In genomic region chr10:114389429-114389828, GRCh38 we compare ENCODE assay signal across 13 cellular contexts. TPM values are rescaled to one million over a fixed set of nuclear protein-coding genes. Genes with fewer than 3 reads are reported as not detected.
DNase-seq lines count a peak whose midpoint lies in the region; ATAC-seq, FAIRE-seq and TF ChIP-seq lines count a peak whose summit lies in the region.
"Had no signal": no experiment of that assay in that cellular context is flagged by ENCODE, and none has a peak within 500 bp of the region (broad histone marks: within the 10 kb centered on the region; RNA-seq: fewer than 3 reads in every experiment).

No MANE protein-coding gene starts in this region.

- H3K79me1 ChIP-seq in IMR-90 (ENCODE audit: low read depth in 1 of 2, low read length in 2 of 2), result no peaks in the 10 kb centered on the region

- H2BK120ac ChIP-seq in IMR-90 (ENCODE audit: low read depth, low read length), result no peak overlapping the region

- no peaks in the 10 kb centered on the region for H3K9me3 ChIP-seq in A549
- H3K9me3 ChIP-seq in IMR-90 (ENCODE audit: control insufficient read depth, insufficient read depth, low read length), result no peaks in the 10 kb centered on the region
- no peaks in the 10 kb centered on the region for H3K9me3 ChIP-seq in mammary epithelial cell (replicated peaks; ENCODE audit: insufficient read depth, low read length)
- H3K9me3 ChIP-seq in left lung, result no peaks in the 10 kb centered on the region
- no peaks in the 10 kb centered on the region for H3K9me3 ChIP-seq in upper lobe of left lung

- no peak overlapping the region for H3K9ac ChIP-seq in IMR-90 (ENCODE audit: low read depth, low read length)
- H3K9ac ChIP-seq in mammary epithelial cell (ENCODE audit: insufficient read depth, low read length), result no peak overlapping the region

- CTCF ChIA-PET in A549 (lab: Yijun Ruan, JAX) (interaction anchor here (0.7 to 7.8 kb wide), 7 partner anchors 11 to 86 kb away, joined by 3 to 43 read pairs (median 4); partner anchors contain the start of gene AFAP1L2), IMR-90 (lab: Yijun Ruan, JAX) (interaction anchor here (1.2 kb wide), 1 partner anchor 85 kb away, joined by 3 read pairs; no protein-coding TSS in a partner anchor), mammary epithelial cell (lab: Charles Lee; ENCODE audit: low non-redundant PET) (interaction anchor here (0.6 kb wide), 1 partner anchor 197 kb away, joined by 3 read pairs; no protein-coding TSS in a partner anchor)

- H3K9me1 ChIP-seq in IMR-90 (ENCODE audit: insufficient read depth, low read length), result no peaks in the 10 kb centered on the region

- no peak for FAIRE-seq in A549 (lab: Jason Lieb, UNC)

- no TSS peak for BruUV-seq in IMR-90 (replicated peaks; lab: Mats Ljungman, UMichigan)
- no TSS peak for BruUV-seq in mammary epithelial cell (replicated peaks; lab: Mats Ljungman, UMichigan)

- H2BK5ac ChIP-seq in IMR-90 (ENCODE audit: low read depth, low read length, poor library complexity, severe bottlenecking), result no peak overlapping the region

- DNase-seq in A549 (ENCODE audit: low read depth in 1 of 2, low spot score in 1 of 2) (peak; percentile 62 to 74), IMR-90 (peak; percentile 52), mammary epithelial cell (peak; percentile 64), left lung (no peak), NCI-H82 (lab: John Stamatoyannopoulos, UW) (no peak), upper lobe of left lung (no peak), NCI-H524 treated with DMSO at 0.1 percent for 48 hours (lab: John Stamatoyannopoulos, UW) (no peak)
- DNase-seq: activated T-cell treated with anti-CD3 and anti-CD28 coated beads for 4 hours; left ventricle myocardium superior; OCI-M1; stimulated activated CD4-positive, alpha-beta T cell treated with anti-CD3 and anti-CD28 coated beads, Interleukin-4, amount 100 ng/mL, for 1 hour had no signal

- H3K23ac ChIP-seq in IMR-90 (ENCODE audit: low read depth, low read length), result no peak overlapping the region

- H3K14ac ChIP-seq in IMR-90 (replicated peaks; ENCODE audit: low read depth, low read length), result no peak overlapping the region

- in situ Hi-C loops in IMR-90 (cut with MboI; ENCODE audit: low sequenced_read_pairs) (no loop called here), mammary epithelial cell (cut with MboI; ENCODE audit: low sequenced_read_pairs in 2 of 2) (no loop called here)

- no peak for TF ChIP-seq CTCF in A549 (IDR thresholded peaks at IDR 0.05)
- TF ChIP-seq CTCF in IMR-90 (conservative IDR thresholded peaks at IDR 0.05; ENCODE audit: low read depth, low read length), result no peak
- TF ChIP-seq CTCF in mammary epithelial cell (conservative IDR thresholded peaks at IDR 0.05 in 1 of 2, IDR thresholded peaks at IDR 0.05 in 1 of 2; ENCODE audit: extremely low read depth in 1 of 2, insufficient read depth in 1 of 2, low read depth in 1 of 2, low read length in 2 of 2), result no peak
- TF ChIP-seq CTCF in left lung (IDR thresholded peaks at IDR 0.05), result no peak
- no peak for TF ChIP-seq CTCF in upper lobe of left lung (IDR thresholded peaks at IDR 0.05)

- WGBS in A549 (ENCODE audit: missing lambda C conversion rate), result 11% methylated on average over 5 of the region's 5 CpGs
- WGBS in IMR-90 (ENCODE audit: extremely low coverage in 2 of 2, insufficient read length in 1 of 2), 2 experiments, result 0% methylated on average over 1 of the region's 5 CpGs; no CpG with 5 or more reads in 1 of the 2 experiments
- 44% methylated on average over 5 of the region's 5 CpGs for WGBS in mammary epithelial cell (ENCODE audit: low coverage, missing lambda C conversion rate)
- WGBS in upper lobe of left lung, 2 donors, result 71 to 82% methylated on average over 3 to 5 of the region's 5 CpGs

- H2BK15ac ChIP-seq in IMR-90 (ENCODE audit: low read depth, low read length), result no peak overlapping the region

- peak; percentile 52 to 74 for ATAC-seq in A549
- ATAC-seq in IMR-90 (ENCODE audit: low read depth), result peak; percentile 62
- ATAC-seq in left lung, result peak; percentile 62
- no peak for ATAC-seq in upper lobe of left lung (ENCODE audit: low FRiP score in 2 of 2)
- ATAC-seq in HG02763 (IDR thresholded peaks at IDR 0.05; ENCODE audit: unreplicated experiment), result no peak
- ATAC-seq: GM23338, left ventricle myocardium superior had no signal

- no peak overlapping the region for H3K56ac ChIP-seq in IMR-90 (ENCODE audit: extremely low read depth, insufficient read depth, low read length)

- peaks cover 53% of the 10 kb centered on the region for H3K4me1 ChIP-seq in A549
- peaks cover 1% of the 10 kb centered on the region; the same call in 1 of the 2 replicates for H3K4me1 ChIP-seq in IMR-90 (ENCODE audit: control insufficient read depth, insufficient read depth, low read length)
- peaks cover 70% of the 10 kb centered on the region for H3K4me1 ChIP-seq in mammary epithelial cell (ENCODE audit: insufficient read depth, low read length)
- no peaks in the 10 kb centered on the region for H3K4me1 ChIP-seq in left lung
- no peaks in the 10 kb centered on the region for H3K4me1 ChIP-seq in upper lobe of left lung

- TF ChIP-seq EP300 in A549 (IDR thresholded peaks at IDR 0.05) (no peak), upper lobe of left lung (IDR thresholded peaks at IDR 0.05) (no peak)

- H3K4ac ChIP-seq in IMR-90 (ENCODE audit: low read depth, low read length), result no peak overlapping the region

- intact Hi-C loops in IMR-90 (cut with micrococcal nuclease), result no loop called here
- intact Hi-C loops in mammary epithelial cell (cut with micrococcal nuclease), result loop anchor here (2.0 kb wide), 1 partner anchor 69 kb away; no protein-coding TSS in a partner anchor
- intact Hi-C loops in left lung (cut with DNase I), result no loop called here

- TF ChIP-seq POLR2A in A549 (IDR thresholded peaks at IDR 0.05; ENCODE audit: low read length) (no peak), IMR-90 (IDR thresholded peaks at IDR 0.05; ENCODE audit: low read depth, low read length) (no peak), upper lobe of left lung (IDR thresholded peaks at IDR 0.05) (no peak)

- dilution Hi-C loops in IMR-90 (cut with HindIII; ENCODE audit: low sequenced_read_pairs, unreplicated experiment), result no loop called here
- dilution Hi-C loops in mammary epithelial cell (cut with HindIII; ENCODE audit: low sequenced_read_pairs), result no loop called here

- H4K91ac ChIP-seq in IMR-90 (ENCODE audit: insufficient read depth, low read depth, low read length), result no peak overlapping the region

- H4K8ac ChIP-seq in IMR-90 (ENCODE audit: low read depth in 2 of 2, low read length in 2 of 2), result no peak overlapping the region

- no peak overlapping the region for H4K5ac ChIP-seq in IMR-90 (ENCODE audit: low read depth, low read length)

- H2BK20ac ChIP-seq in IMR-90 (ENCODE audit: low read depth, low read length), result no peak overlapping the region

- H3K4me3 ChIP-seq in A549 (no peak overlapping the region), IMR-90 (ENCODE audit: insufficient read depth, low read depth, low read length) (no peak overlapping the region), mammary epithelial cell (replicated peaks in 1 of 3; ENCODE audit: insufficient read depth in 1 of 3, low read depth in 2 of 3, low read length in 3 of 3) (no peak overlapping the region), left lung (no peak overlapping the region), upper lobe of left lung (no peak overlapping the region)
- H3K4me3 ChIP-seq: GM23338 had no signal

- H3K4me2 ChIP-seq in A549 (peak overlapping the region; percentile 57), IMR-90 (ENCODE audit: low read depth, low read length) (no peak overlapping the region), mammary epithelial cell (ENCODE audit: insufficient read depth, low read depth, low read length) (peak overlapping the region; percentile 1)
- H3K4me2 ChIP-seq: GM23338 had no signal

- no peak overlapping the region for H2AK5ac ChIP-seq in IMR-90 (ENCODE audit: low read depth, low read length)

- TF ChIP-seq RAD21 in A549 (conservative IDR thresholded peaks at IDR 0.05 in 1 of 2, IDR thresholded peaks at IDR 0.05 in 1 of 2) (peak in 1 of 2 experiments; percentile 13; a peak in 1 of 5 replicates), IMR-90 (IDR thresholded peaks at IDR 0.05; ENCODE audit: low read length) (no peak)

- H2AFZ ChIP-seq in IMR-90 (replicated peaks; ENCODE audit: low read length, poor library complexity) (no peak overlapping the region), mammary epithelial cell (ENCODE audit: low read depth, low read length) (no peak overlapping the region)
- H2AFZ ChIP-seq: GM23338 had no signal

- H3K27me3 ChIP-seq in IMR-90 (ENCODE audit: control insufficient read depth, insufficient read depth, low read length) (peaks cover 29% of the 10 kb centered on the region), mammary epithelial cell (ENCODE audit: insufficient read depth, low read length) (no peaks in the 10 kb centered on the region), left lung (peaks cover 0 to under 1% of the 10 kb centered on the region in 2 donors), upper lobe of left lung (no peaks in the 10 kb centered on the region)

- POLR2A ChIA-PET in A549 (lab: Yijun Ruan, JAX) (interaction anchor here (0.6 to 1.1 kb wide), 3 partner anchors 14 to 69 kb away, joined by 3 to 5 read pairs (median 3); no protein-coding TSS in a partner anchor), IMR-90 (lab: Charles Lee; ENCODE audit: unreplicated experiment) (no interaction called here)

- H3K18ac ChIP-seq in IMR-90 (ENCODE audit: low read depth, low read length), result no peak overlapping the region

- no peak overlapping the region for H2AK9ac ChIP-seq in IMR-90 (replicated peaks; ENCODE audit: low read depth, low read length, poor library complexity)

- H3K36me3 ChIP-seq in IMR-90 (ENCODE audit: control insufficient read depth, insufficient read depth, low read length), result no peaks in the 10 kb centered on the region; the same call in 1 of the 2 replicates
- H3K36me3 ChIP-seq in mammary epithelial cell (ENCODE audit: insufficient read depth, low read length), result peaks cover 1% of the 10 kb centered on the region
- no peaks in the 10 kb centered on the region for H3K36me3 ChIP-seq in left lung
- H3K36me3 ChIP-seq in upper lobe of left lung, result no peaks in the 10 kb centered on the region

- H3K27ac ChIP-seq in A549, result peak overlapping the region; percentile 47 to 75
- no peak overlapping the region for H3K27ac ChIP-seq in IMR-90 (ENCODE audit: insufficient read depth, low read length)
- peak overlapping the region; percentile 25 for H3K27ac ChIP-seq in mammary epithelial cell (ENCODE audit: insufficient read depth, low read depth, low read length)
- H3K27ac ChIP-seq in left lung, result no peak overlapping the region
- H3K27ac ChIP-seq in upper lobe of left lung, result no peak overlapping the region

- peaks cover 86% of the 10 kb centered on the region for H3K79me2 ChIP-seq in mammary epithelial cell (ENCODE audit: insufficient read depth, low read length)

- H4K20me1 ChIP-seq in IMR-90 (ENCODE audit: insufficient read depth, low read length), result no peaks in the 10 kb centered on the region
- no peaks in the 10 kb centered on the region for H4K20me1 ChIP-seq in mammary epithelial cell (ENCODE audit: insufficient read depth, low read length)

RNA-seq across cellular contexts. Expression of gene AFAP1L2, which starts 14.9 kb away (rescaled TPM):
- polyA plus RNA-seq in A549 (2011; rRNA removed) (17.6 and 19.6 TPM in 2 replicates), A549 (2017; fragmentation: RNase III; extraction: RNeasy Plus Mini Kit Qiagen cat#74134 plus additional on column Dnase treatment) (26.6 to 35.0 TPM (median 27.3 TPM) in 3 replicates), IMR-90 (2012; rRNA removed) (0.10 and 0.22 TPM in 2 replicates), mammary epithelial cell (40.4 TPM)
- polyA plus RNA-seq in A549 (2012; cell fraction: cytosol; rRNA removed), result 23.2 and 26.7 TPM in 2 replicates
- polyA plus RNA-seq in A549 (2012; cell fraction: nucleus; rRNA removed), result 44.4 and 49.3 TPM in 2 replicates
- polyA minus RNA-seq in A549 (2011; rRNA and poly(A)+ RNA removed), result 27.3 and 28.7 TPM in 2 replicates
- total RNA-seq in IMR-90 (2012; rRNA removed) (under 0.01 TPM in 1 of 2 replicates, not detected in the other), mammary epithelial cell (10 to 100 TPM; 25.8 to 63.9 TPM), left lung (1 to 10 TPM; 6.4 to 6.7 TPM), upper lobe of left lung (1 to 10 TPM; 2.3 to 9.6 (median 3.4) TPM)
- 0.13 and 0.27 TPM in 2 replicates for polyA plus RNA-seq in IMR-90 (2012; cell fraction: cytosol; rRNA removed)
- 0.31 and 0.35 TPM in 2 replicates for polyA plus RNA-seq in IMR-90 (2012; cell fraction: nucleus; rRNA removed; ENCODE audit: low replicate concordance)
- polyA minus RNA-seq in mammary epithelial cell, result 42.5 TPM

Comparison
In these comparisons a context has a peak if more than half of its experiments do, and no peak if none do; other contexts are left out.
1. ATAC-seq: peak in A549 (2 of 2), IMR-90 (single experiment) and left lung (single experiment); none in upper lobe of left lung (0 of 2) and HG02763 (single experiment).
2. DNase-seq: peak in A549 (2 of 2), IMR-90 (single experiment) and mammary epithelial cell (single experiment); none in left lung (0 of 2), NCI-H82 (single experiment), upper lobe of left lung (0 of 2) and NCI-H524 treated with DMSO at 0.1 percent for 48 hours (single experiment).
3. H3K27ac ChIP-seq: peak in A549 (2 of 2) and mammary epithelial cell (single experiment); none in IMR-90 (single experiment), left lung (0 of 2) and upper lobe of left lung (0 of 4).